In the genomic region with DNA sequence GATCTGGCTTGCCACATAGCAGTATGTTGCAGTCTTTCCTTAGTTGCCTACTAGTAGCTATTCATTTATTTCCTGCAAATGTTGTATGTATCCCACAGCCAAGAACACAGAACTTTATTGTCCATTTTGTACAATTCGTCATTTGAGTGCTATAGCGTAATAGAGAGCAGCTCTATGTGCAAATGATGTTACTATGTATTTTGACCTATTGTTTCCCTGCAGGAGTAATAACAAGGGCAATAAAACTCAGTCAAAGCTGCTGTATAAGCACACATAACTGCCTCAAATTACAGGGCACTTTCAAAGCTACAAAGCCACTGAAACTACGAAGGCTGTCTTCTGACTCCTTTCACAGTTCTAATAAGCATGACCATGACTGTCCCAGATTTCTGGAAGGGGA, we compare ENCODE assay signal across 25 cellular contexts. TPM values are rescaled to one million over a fixed set of nuclear protein-coding genes. Genes with fewer than 3 reads are reported as not detected.
"Had no signal": no experiment of that assay in that cellular context is flagged by ENCODE, and none has a peak within 500 bp of the region (broad histone marks: within the 10 kb centered on the region; RNA-seq: fewer than 3 reads in every experiment).

No MANE protein-coding gene starts in this region.

- H3K27me3 Mint-ChIP-seq: activated CD8-positive, alpha-beta T cell treated with anti-CD3 and anti-CD28 coated beads for 36 hours; activated naive CD4-positive, alpha-beta T cell treated with anti-CD3 and anti-CD28 coated beads, Interleukin-2, amount 50 U/mL, for 24 hours had no signal

- H3K4me1 Mint-ChIP-seq: activated naive CD4-positive, alpha-beta T cell treated with anti-CD3 and anti-CD28 coated beads, Interleukin-2, amount 50 U/mL, for 24 hours had no signal

- H3K4me3 Mint-ChIP-seq: activated CD8-positive, alpha-beta T cell treated with anti-CD3 and anti-CD28 coated beads for 36 hours; activated naive CD4-positive, alpha-beta T cell treated with anti-CD3 and anti-CD28 coated beads, Interleukin-2, amount 50 U/mL, for 24 hours; activated T-cell treated with anti-CD3 and anti-CD28 coated beads, Interleukin-2, amount 50 U/mL, for 72 hours; T-helper 1 cell treated with Interleukin-12 subunit alpha and Interleukin-12 subunit beta and Interleukin-4 antibody, amounts not matched to agents 30 μg/mL and 1 μg/mL, for 36 hours had no signal

- H3K9me3 ChIP-seq: MG63 had no signal

- H3K36me3 ChIP-seq: cardiac muscle cell, MG63 had no signal

- DNase-seq: activated CD4-positive, alpha-beta T cell treated with anti-CD3 and anti-CD28 coated beads for 4 hours; activated CD8-positive, alpha-beta memory T cell treated with anti-CD3 and anti-CD28 coated beads, Interleukin-2, amount 50 U/mL, for 4 hours; activated CD8-positive, alpha-beta T cell treated with anti-CD3 and anti-CD28 coated beads for 36 hours; activated gamma-delta T cell treated with Interleukin-2 at 50 U/mL for 16 hours; activated T-cell treated with anti-CD3 and anti-CD28 coated beads, Interleukin-2, amount 50 U/mL, for 72 hours; aorta; MG63; MV-4-11; NCI-H1092 treated with DMSO at 0.1 percent for 48 hours; NCI-H1436 treated with DMSO at 0.1 percent for 48 hours; NCI-H187; NCI-H510A treated with DMSO at 0.1 percent for 48 hours; NCI-H69; NK-92 treated with Interleukin-12 subunit alpha and Interleukin-12 subunit beta, amount 100 ng/mL, for 24 hours; OCI-M1; RPMI8226 had no signal

- H3K27ac ChIP-seq: cardiac muscle cell had no signal

- H3K4me3 ChIP-seq: cardiac muscle cell, MG63 had no signal

- H3K27me3 ChIP-seq: cardiac muscle cell, MG63 had no signal

- H3K9me3 Mint-ChIP-seq: activated CD8-positive, alpha-beta T cell treated with anti-CD3 and anti-CD28 coated beads for 36 hours; activated naive CD4-positive, alpha-beta T cell treated with anti-CD3 and anti-CD28 coated beads, Interleukin-2, amount 50 U/mL, for 24 hours; activated T-cell treated with anti-CD3 and anti-CD28 coated beads, Interleukin-2, amount 50 U/mL, for 72 hours; activated T-helper 2 cell treated with anti-CD3 and anti-CD28 coated beads, Interferon-gamma antibody, Interleukin-2, Interleukin-4, amounts not matched to agents 10 μg/mL and 5 μg/mL and 100 μg/mL, durations not matched to agents 14 hours and 24 hours and 36 hours; brain; T-helper 1 cell treated with Interleukin-12 subunit alpha and Interleukin-12 subunit beta and Interleukin-4 antibody, amounts not matched to agents 30 μg/mL and 1 μg/mL, for 36 hours had no signal

- ATAC-seq: activated CD4-positive, CD25-positive, alpha-beta regulatory T cell treated with anti-CD3 and anti-CD28 coated beads, Interleukin-2, amount 50 U/mL, for 24 hours; activated CD8-positive, alpha-beta T cell treated with anti-CD3 and anti-CD28 coated beads for 36 hours; activated T-cell treated with anti-CD3 and anti-CD28 coated beads, Interleukin-2, amount 50 U/mL, for 72 hours; Panc1; Right ventricle myocardium inferior; SK-N-SH treated with all-trans-retinoic acid at 6 μM for 48 hours had no signal

- H3K27ac Mint-ChIP-seq: activated CD8-positive, alpha-beta T cell treated with anti-CD3 and anti-CD28 coated beads for 36 hours; activated naive CD4-positive, alpha-beta T cell treated with anti-CD3 and anti-CD28 coated beads, Interleukin-2, amount 50 U/mL, for 24 hours; activated T-cell treated with anti-CD3 and anti-CD28 coated beads, Interleukin-2, amount 50 U/mL, for 72 hours; activated T-helper 2 cell treated with anti-CD3 and anti-CD28 coated beads, Interferon-gamma antibody, Interleukin-2, Interleukin-4, amounts not matched to agents 10 μg/mL and 5 μg/mL and 100 μg/mL, durations not matched to agents 14 hours and 24 hours and 36 hours; T-helper 1 cell treated with Interleukin-12 subunit alpha and Interleukin-12 subunit beta and Interleukin-4 antibody, amounts not matched to agents 30 μg/mL and 1 μg/mL, for 36 hours had no signal

- H3K36me3 Mint-ChIP-seq: activated naive CD4-positive, alpha-beta T cell treated with anti-CD3 and anti-CD28 coated beads, Interleukin-2, amount 50 U/mL, for 24 hours; brain had no signal

RNA-seq across cellular contexts. Expression of a gene that starts 48.1 kb away (rescaled TPM):
- total RNA-seq: activated CD8-positive, alpha-beta T cell treated with anti-CD3 and anti-CD28 coated beads for 36 hours; activated T-cell treated with anti-CD3 and anti-CD28 coated beads, Interleukin-2, amount 50 U/mL, for 72 hours; activated T-helper 2 cell treated with anti-CD3 and anti-CD28 coated beads, Interferon-gamma antibody, Interleukin-2, Interleukin-4, amounts not matched to agents 10 μg/mL and 5 μg/mL and 100 μg/mL, durations not matched to agents 14 hours and 24 hours and 36 hours had no signal
